26 cellular contexts compared by ENCODE assay signal in the genomic region with DNA sequence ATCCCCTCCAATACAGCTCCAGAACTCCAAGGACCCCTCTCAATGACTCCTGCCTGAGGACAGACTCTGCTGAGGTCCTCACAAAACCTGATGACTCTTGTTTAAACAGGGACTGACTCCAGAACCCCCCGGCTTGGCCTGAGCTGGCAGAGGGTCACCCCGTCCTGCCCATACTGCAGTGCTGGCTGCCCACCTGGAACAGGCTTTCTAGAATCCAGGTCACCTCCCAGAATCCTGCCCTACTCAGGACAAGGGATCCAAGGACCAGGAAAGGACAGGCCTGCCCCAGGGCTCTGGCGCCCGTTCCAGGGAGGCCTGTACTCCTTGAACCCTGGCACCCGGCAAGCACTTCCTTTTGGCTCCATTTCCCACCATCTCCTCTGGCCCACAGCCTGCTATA. TPM values are rescaled to one million over a fixed set of nuclear protein-coding genes. Genes with fewer than 3 reads are reported as not detected.
DNase-seq lines count a peak whose midpoint lies in the region; ATAC-seq and TF ChIP-seq lines count a peak whose summit lies in the region.
"Had no signal": no experiment of that assay in that cellular context is flagged by ENCODE, and none has a peak within 500 bp of the region (broad histone marks: within the 10 kb centered on the region; RNA-seq: fewer than 3 reads in every experiment).

No MANE protein-coding gene starts in this region.

- intact Hi-C loops in spleen (cut with DNase I; ENCODE audit: low total_unique reads) = no loop called here

- peaks cover 6% of the 10 kb centered on the region for H3K4me1 Mint-ChIP-seq in activated T-helper 17 cell treated with anti-CD3 and anti-CD28 coated beads, Interleukin-2, amount 50 U/mL, for 72 hours
- H3K4me1 Mint-ChIP-seq in endothelial cell (ENCODE audit: unreplicated experiment) = no peaks in the 10 kb centered on the region

- peaks cover 12 to 76% (median 69%) of the 10 kb centered on the region in 6 donors for H3K36me3 ChIP-seq in spleen

- peaks cover 78% of the 10 kb centered on the region for H3K36me3 Mint-ChIP-seq in activated T-helper 17 cell treated with anti-CD3 and anti-CD28 coated beads, Interleukin-2, amount 50 U/mL, for 72 hours (ENCODE audit: low read depth)
- H3K36me3 Mint-ChIP-seq in endothelial cell (ENCODE audit: low read depth, unreplicated experiment) = peaks cover 55% of the 10 kb centered on the region

- 81 to 98% (median 85%) methylated on average over 3 to 5 of the region's 5 CpGs for WGBS in spleen, 5 donors

- H3K4me3 Mint-ChIP-seq in activated T-helper 17 cell treated with anti-CD3 and anti-CD28 coated beads, Interleukin-2, amount 50 U/mL, for 72 hours = no peak overlapping the region
- peak overlapping the region; percentile 73 for H3K4me3 Mint-ChIP-seq in endothelial cell (ENCODE audit: unreplicated experiment)
- H3K4me3 Mint-ChIP-seq: CD4-positive, CD25-positive, alpha-beta regulatory T cell; IgD-negative memory B cell had no signal

- peaks cover 5% of the 10 kb centered on the region for H3K9me3 Mint-ChIP-seq in activated T-helper 17 cell treated with anti-CD3 and anti-CD28 coated beads, Interleukin-2, amount 50 U/mL, for 72 hours
- no peaks in the 10 kb centered on the region for H3K9me3 Mint-ChIP-seq in endothelial cell (ENCODE audit: unreplicated experiment)

- no peak for TF ChIP-seq CTCF in endothelial cell (IDR thresholded peaks at IDR 0.05; ENCODE audit: unreplicated experiment)
- no peak for TF ChIP-seq CTCF in spleen (IDR thresholded peaks at IDR 0.05 in 8 of 11, conservative IDR thresholded peaks at IDR 0.05 in 3 of 11)

- peaks cover 0 to 30% (median 21%) of the 10 kb centered on the region in 8 donors for H3K9me3 ChIP-seq in spleen
- H3K9me3 ChIP-seq: BE2C had no signal

- TF ChIP-seq POLR2A in spleen (IDR thresholded peaks at IDR 0.05) = no peak

- H3K27ac ChIP-seq in spleen = no peak overlapping the region
- H3K27ac ChIP-seq: HL-60, KMS-11 had no signal

- peak overlapping the region; percentile 16 for H3K27ac Mint-ChIP-seq in activated T-helper 17 cell treated with anti-CD3 and anti-CD28 coated beads, Interleukin-2, amount 50 U/mL, for 72 hours
- H3K27ac Mint-ChIP-seq in endothelial cell (ENCODE audit: unreplicated experiment) = no peak overlapping the region
- H3K27ac Mint-ChIP-seq: IgD-negative memory B cell had no signal

- no peaks in the 10 kb centered on the region for H3K27me3 ChIP-seq in spleen (replicated peaks in 1 of 7)
- H3K27me3 ChIP-seq: BE2C had no signal

- peak; percentile 53 for DNase-seq in activated effector memory CD4-positive, alpha-beta T cell treated with anti-CD3 and anti-CD28 coated beads, Interleukin-2, amount 50 U/mL, for 16 hours
- no peak for DNase-seq in activated effector memory CD4-positive, alpha-beta T cell treated with Interleukin-2 at 50 U/mL for 16 hours
- no peak for DNase-seq in endothelial cell (ENCODE audit: low spot score)
- peak; percentile 63 for DNase-seq in spleen
- no peak for DNase-seq in T-helper 1 cell
- DNase-seq in GM19238 (ENCODE audit: insufficient read length, low spot score) = no peak
- DNase-seq: 8988T; ACHN; BE2C; CD4-positive, CD25-positive, alpha-beta regulatory T cell; DMS153; MM.1S; NCI-H2029; NCI-H2171; NCI-H226; NCI-H510A; NCI-H69; RPMI8226; SHP77 had no signal

- no peak overlapping the region for H3K4me3 ChIP-seq in spleen

- H3K27me3 Mint-ChIP-seq in activated T-helper 17 cell treated with anti-CD3 and anti-CD28 coated beads, Interleukin-2, amount 50 U/mL, for 72 hours = no peaks in the 10 kb centered on the region
- H3K27me3 Mint-ChIP-seq in endothelial cell (ENCODE audit: unreplicated experiment) = peaks cover 3% of the 10 kb centered on the region
- H3K27me3 Mint-ChIP-seq: CD4-positive, CD25-positive, alpha-beta regulatory T cell; IgD-negative memory B cell had no signal

- no peak for ATAC-seq in activated T-helper 17 cell treated with anti-CD3 and anti-CD28 coated beads, Interleukin-2, amount 50 U/mL, for 72 hours (replicated peaks)
- no peak for ATAC-seq in HG03159 (IDR thresholded peaks at IDR 0.05; ENCODE audit: unreplicated experiment)
- ATAC-seq: HCT116 had no signal

- peaks cover 0 to 15% (median 6%) of the 10 kb centered on the region in 6 donors for H3K4me1 ChIP-seq in spleen
- H3K4me1 ChIP-seq: BE2C had no signal

RNA-seq across cellular contexts. Expression of a gene that starts 22.2 kb away (rescaled TPM):
- 100 to 1,000 TPM; 101 to 156 TPM for total RNA-seq in activated T-helper 17 cell treated with anti-CD3 and anti-CD28 coated beads, Interleukin-2, amount 50 U/mL, for 72 hours
- total RNA-seq in endothelial cell (ENCODE audit: unreplicated experiment) (80.6 TPM), spleen (10 to 100 TPM; 50.6 to 74.3 (median 60.3) TPM)
- 10 to 100 TPM; 21.3 to 40.1 (median 27.2) TPM for polyA plus RNA-seq in spleen

RNA-seq across cellular contexts. Expression of a gene that starts 37.1 kb away (rescaled TPM):
- 1 to 10 TPM; 1.2 to 4.2 TPM for total RNA-seq in activated T-helper 17 cell treated with anti-CD3 and anti-CD28 coated beads, Interleukin-2, amount 50 U/mL, for 72 hours
- total RNA-seq in endothelial cell (ENCODE audit: unreplicated experiment) = 4.2 TPM
- 1 to 10 TPM in 3 of 7 donors, under 1 TPM in 2, not detected in 2; 0.58 to 5.3 (median 1.9) TPM for total RNA-seq in spleen
- polyA plus RNA-seq in spleen = under 1 TPM; 0.46 to 0.67 (median 0.55) TPM
- total RNA-seq: SK-MEL-5 had no signal
- polyA plus RNA-seq: CD4-positive, CD25-positive, alpha-beta regulatory T cell; IgD-negative memory B cell had no signal

Comparison
In these comparisons a context has a peak if more than half of its experiments do, and no peak if none do; other contexts are left out.
1. DNase-seq: peak in activated effector memory CD4-positive, alpha-beta T cell treated with anti-CD3 and anti-CD28 coated beads, Interleukin-2, amount 50 U/mL, for 16 hours (single experiment) and spleen (single experiment); none in activated effector memory CD4-positive, alpha-beta T cell treated with Interleukin-2 at 50 U/mL for 16 hours (single experiment), endothelial cell (single experiment), T-helper 1 cell (0 of 5) and GM19238 (single experiment).